ENCODE assay signal across 1 cellular context in the genomic region with DNA sequence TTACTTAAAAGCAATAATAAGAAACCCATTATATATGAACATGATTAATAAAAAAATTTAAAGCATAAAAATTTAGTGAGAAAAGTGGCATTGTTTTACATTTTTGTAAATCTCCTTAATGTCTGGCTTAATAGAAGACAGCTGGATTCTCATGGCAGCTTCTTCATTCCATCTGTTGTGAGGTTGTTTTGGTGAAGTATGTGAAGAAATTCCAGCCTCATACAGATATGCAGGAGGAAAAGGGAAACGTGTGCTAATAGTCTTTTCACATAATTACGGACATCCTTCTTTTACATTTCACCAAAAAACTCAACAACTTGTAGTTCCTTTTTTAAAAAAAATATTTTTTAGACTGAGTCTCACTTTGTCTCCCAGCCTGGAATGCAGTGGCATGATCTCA.
TF ChIP-seq lines count a peak whose summit lies in the region.

No MANE protein-coding gene starts in this region.

TF ChIP-seq in SK-N-SH treated with all-trans-retinoic acid at 6 μM for 48 hours, 23 proteins besides CTCF, POLR2A, EP300 and RAD21 (continued from another document):
- TF ChIP-seq, protein P1, sequence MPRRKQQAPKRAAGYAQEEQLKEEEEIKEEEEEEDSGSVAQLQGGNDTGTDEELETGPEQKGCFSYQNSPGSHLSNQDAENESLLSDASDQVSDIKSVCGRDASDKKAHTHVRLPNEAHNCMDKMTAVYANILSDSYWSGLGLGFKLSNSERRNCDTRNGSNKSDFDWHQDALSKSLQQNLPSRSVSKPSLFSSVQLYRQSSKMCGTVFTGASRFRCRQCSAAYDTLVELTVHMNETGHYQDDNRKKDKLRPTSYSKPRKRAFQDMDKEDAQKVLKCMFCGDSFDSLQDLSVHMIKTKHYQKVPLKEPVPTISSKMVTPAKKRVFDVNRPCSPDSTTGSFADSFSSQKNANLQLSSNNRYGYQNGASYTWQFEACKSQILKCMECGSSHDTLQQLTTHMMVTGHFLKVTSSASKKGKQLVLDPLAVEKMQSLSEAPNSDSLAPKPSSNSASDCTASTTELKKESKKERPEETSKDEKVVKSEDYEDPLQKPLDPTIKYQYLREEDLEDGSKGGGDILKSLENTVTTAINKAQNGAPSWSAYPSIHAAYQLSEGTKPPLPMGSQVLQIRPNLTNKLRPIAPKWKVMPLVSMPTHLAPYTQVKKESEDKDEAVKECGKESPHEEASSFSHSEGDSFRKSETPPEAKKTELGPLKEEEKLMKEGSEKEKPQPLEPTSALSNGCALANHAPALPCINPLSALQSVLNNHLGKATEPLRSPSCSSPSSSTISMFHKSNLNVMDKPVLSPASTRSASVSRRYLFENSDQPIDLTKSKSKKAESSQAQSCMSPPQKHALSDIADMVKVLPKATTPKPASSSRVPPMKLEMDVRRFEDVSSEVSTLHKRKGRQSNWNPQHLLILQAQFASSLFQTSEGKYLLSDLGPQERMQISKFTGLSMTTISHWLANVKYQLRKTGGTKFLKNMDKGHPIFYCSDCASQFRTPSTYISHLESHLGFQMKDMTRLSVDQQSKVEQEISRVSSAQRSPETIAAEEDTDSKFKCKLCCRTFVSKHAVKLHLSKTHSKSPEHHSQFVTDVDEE (CRISPR knock-in tag; IDR thresholded peaks at IDR 0.05), result no peak
- TF ChIP-seq ZNF8 (CRISPR knock-in tag; IDR thresholded peaks at IDR 0.05) (no peak), PATZ1 (CRISPR knock-in tag; IDR thresholded peaks at IDR 0.05; ENCODE audit: borderline replicate concordance) (no peak), OSR1 (CRISPR knock-in tag; IDR thresholded peaks at IDR 0.05) (no peak), ZNF565 (CRISPR knock-in tag; conservative IDR thresholded peaks at IDR 0.05; ENCODE audit: low read depth) (no peak), ISL1 (CRISPR knock-in tag; IDR thresholded peaks at IDR 0.05) (no peak), TCF4 (CRISPR knock-in tag; IDR thresholded peaks at IDR 0.05; ENCODE audit: borderline replicate concordance) (no peak)
